2 cellular contexts compared by ENCODE assay signal in the genomic region with DNA sequence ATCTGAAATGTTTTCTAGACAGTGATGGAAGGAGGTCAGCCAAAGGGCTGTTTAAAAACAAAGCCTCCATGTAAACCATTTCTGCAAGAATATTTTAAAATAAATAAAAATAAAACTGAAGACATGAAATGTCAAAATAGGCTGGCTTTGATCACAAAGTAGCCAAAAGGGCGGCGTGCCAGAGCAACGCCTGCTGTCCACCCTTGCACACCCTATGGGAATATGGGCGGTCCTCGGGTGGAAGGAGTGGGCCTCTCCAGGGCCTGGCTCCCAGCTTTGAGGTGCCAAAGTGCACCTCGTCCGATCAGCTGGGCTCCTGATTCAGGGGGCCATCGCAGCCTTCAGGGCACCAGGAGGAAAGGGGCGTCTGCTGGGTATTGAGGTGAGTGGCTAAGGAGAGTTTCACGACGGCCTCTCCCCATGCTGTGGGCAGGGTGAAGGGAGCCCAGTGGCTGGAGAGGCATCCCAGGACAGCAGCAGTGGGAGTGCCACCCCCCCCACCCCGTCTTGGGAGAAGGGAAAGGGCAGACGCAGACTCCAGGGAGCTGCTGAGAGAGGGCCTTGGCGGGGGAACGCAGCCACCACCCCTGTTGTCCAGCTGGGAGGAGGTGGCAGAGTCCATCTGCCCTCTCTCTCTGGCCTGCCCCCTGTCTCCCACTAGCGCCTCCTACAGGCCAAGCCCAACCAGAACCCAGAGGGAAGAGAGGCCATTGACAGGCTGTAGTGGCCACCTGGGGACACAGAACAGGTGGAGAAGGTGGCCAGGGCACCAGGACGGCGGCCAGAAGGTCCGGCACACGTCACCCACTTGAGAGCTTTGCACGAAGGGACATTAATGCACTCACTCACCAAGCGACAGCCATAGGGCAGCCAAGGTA.
TF ChIP-seq lines count a peak whose summit lies in the region.

No MANE protein-coding gene starts in this region.

TF ChIP-seq in IMR-90, 13 proteins besides CTCF, POLR2A, EP300 and RAD21:
- TF ChIP-seq, protein P1, sequence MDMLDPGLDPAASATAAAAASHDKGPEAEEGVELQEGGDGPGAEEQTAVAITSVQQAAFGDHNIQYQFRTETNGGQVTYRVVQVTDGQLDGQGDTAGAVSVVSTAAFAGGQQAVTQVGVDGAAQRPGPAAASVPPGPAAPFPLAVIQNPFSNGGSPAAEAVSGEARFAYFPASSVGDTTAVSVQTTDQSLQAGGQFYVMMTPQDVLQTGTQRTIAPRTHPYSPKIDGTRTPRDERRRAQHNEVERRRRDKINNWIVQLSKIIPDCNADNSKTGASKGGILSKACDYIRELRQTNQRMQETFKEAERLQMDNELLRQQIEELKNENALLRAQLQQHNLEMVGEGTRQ (IDR thresholded peaks at IDR 0.05; ENCODE audit: low read depth, low read length) = no peak
- TF ChIP-seq CHD1 (IDR thresholded peaks at IDR 0.05; ENCODE audit: low read depth, low read length) (no peak), CEBPB (IDR thresholded peaks at IDR 0.05; ENCODE audit: low read depth, low read length) (no peak), FOS (IDR thresholded peaks at IDR 0.05; ENCODE audit: low read depth, low read length) (no peak), MAZ (IDR thresholded peaks at IDR 0.05; ENCODE audit: borderline replicate concordance, low read depth, low read length) (no peak), MXI1 (IDR thresholded peaks at IDR 0.05; ENCODE audit: borderline replicate concordance, low read depth, low read length) (no peak), RCOR1 (IDR thresholded peaks at IDR 0.05; ENCODE audit: insufficient replicate concordance, low read length) (no peak), NFE2L2 (IDR thresholded peaks at IDR 0.05; ENCODE audit: low read depth, low read length) (no peak), MAFK (IDR thresholded peaks at IDR 0.05; ENCODE audit: low read depth, low read length) (no peak)
- TF ChIP-seq, protein P2, sequence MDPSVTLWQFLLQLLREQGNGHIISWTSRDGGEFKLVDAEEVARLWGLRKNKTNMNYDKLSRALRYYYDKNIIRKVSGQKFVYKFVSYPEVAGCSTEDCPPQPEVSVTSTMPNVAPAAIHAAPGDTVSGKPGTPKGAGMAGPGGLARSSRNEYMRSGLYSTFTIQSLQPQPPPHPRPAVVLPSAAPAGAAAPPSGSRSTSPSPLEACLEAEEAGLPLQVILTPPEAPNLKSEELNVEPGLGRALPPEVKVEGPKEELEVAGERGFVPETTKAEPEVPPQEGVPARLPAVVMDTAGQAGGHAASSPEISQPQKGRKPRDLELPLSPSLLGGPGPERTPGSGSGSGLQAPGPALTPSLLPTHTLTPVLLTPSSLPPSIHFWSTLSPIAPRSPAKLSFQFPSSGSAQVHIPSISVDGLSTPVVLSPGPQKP (IDR thresholded peaks at IDR 0.05; ENCODE audit: borderline replicate concordance, low read depth, low read length) = no peak

TF ChIP-seq in H1, 55 proteins besides CTCF, POLR2A, EP300 and RAD21:
- TF ChIP-seq GTF2F1 (IDR thresholded peaks at IDR 0.05; ENCODE audit: borderline replicate concordance, low read depth, low read length) (no peak), YY1 (IDR thresholded peaks at IDR 0.05; ENCODE audit: low read depth, low read length) (0 out of 2 replicates have a peak, but pooled peaks have one; percentile 19), SUZ12 (IDR thresholded peaks at IDR 0.05; ENCODE audit: low read length) (no peak)
TF ChIP-seq in H1: peak in this region for 1.
